ENCODE assay signal across 22 cellular contexts in the genomic region with DNA sequence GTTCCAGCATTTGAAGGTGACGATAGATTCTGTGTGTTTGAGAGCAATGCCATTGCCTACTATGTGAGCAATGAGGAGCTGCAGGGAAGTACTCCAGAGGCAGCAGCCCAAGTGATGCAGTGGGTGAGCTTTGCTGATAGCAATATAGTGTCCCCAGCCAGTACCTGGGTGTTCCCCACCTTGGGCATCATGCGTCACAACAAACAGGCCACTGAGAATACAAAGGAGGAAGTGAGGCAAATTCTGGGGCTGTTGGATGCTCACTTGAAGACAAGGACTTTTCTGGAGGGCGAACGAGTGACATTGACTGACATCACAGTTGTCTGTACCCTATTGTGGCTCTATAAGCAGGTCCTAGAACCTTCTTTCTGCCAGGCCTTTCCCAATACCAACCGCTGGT.
A peak's percentile ranks its signal among the peaks of the same experiment; 100 is the strongest.
DNase-seq lines count a peak whose midpoint lies in the region; ATAC-seq and TF ChIP-seq lines count a peak whose summit lies in the region.
"Had no signal": no experiment of that assay in that cellular context is flagged by ENCODE, and none has a peak within 500 bp of the region (broad histone marks: within the 10 kb centered on the region; RNA-seq: fewer than 3 reads in every experiment).

No MANE protein-coding gene starts in this region.

- no peak overlapping the region for H3K4me3 Mint-ChIP-seq in endodermal cell
- H3K4me3 Mint-ChIP-seq: CD14-positive monocyte; CD4-positive, alpha-beta memory T cell; CD4-positive, CD25-positive, alpha-beta regulatory T cell; CD8-positive, alpha-beta memory T cell had no signal

- H3K27ac ChIP-seq in endodermal cell (ENCODE audit: low read depth, low read length) = no peak overlapping the region
- H3K27ac ChIP-seq: BLaER1 had no signal

- H3K4me3 ChIP-seq in endodermal cell (ENCODE audit: low read length) = no peak overlapping the region
- H3K4me3 ChIP-seq: BLaER1 had no signal

- no peaks in the 10 kb centered on the region for H3K4me1 ChIP-seq in endodermal cell (ENCODE audit: control insufficient read depth, insufficient read depth, low read length)
- H3K4me1 ChIP-seq: BE2C, BLaER1 had no signal

- H3K36me3 ChIP-seq in endodermal cell (ENCODE audit: control insufficient read depth, insufficient read depth, low read length) = no peaks in the 10 kb centered on the region
- H3K36me3 ChIP-seq: BE2C, BLaER1 had no signal

- H3K27me3 Mint-ChIP-seq in endodermal cell (ENCODE audit: insufficient read depth) = peaks cover 3% of the 10 kb centered on the region
- H3K27me3 Mint-ChIP-seq: CD4-positive, alpha-beta memory T cell; CD4-positive, CD25-positive, alpha-beta regulatory T cell; CD8-positive, alpha-beta memory T cell had no signal

- ATAC-seq in HG02642 (IDR thresholded peaks at IDR 0.05; ENCODE audit: poor library complexity, unreplicated experiment) = peak; percentile 62
- ATAC-seq in GM21390 (IDR thresholded peaks at IDR 0.05; ENCODE audit: unreplicated experiment) = no peak

- WGBS in endodermal cell (ENCODE audit: insufficient coverage in 1 of 2, insufficient read length in 1 of 2), 2 experiments = 91 to 100% methylated on average over 1 to 5 of the region's 5 CpGs

- TF ChIP-seq CTCF in endodermal cell (conservative IDR thresholded peaks at IDR 0.05) = no peak

- no peaks in the 10 kb centered on the region for H3K9me3 Mint-ChIP-seq in endodermal cell
- H3K9me3 Mint-ChIP-seq: CD8-positive, alpha-beta memory T cell had no signal

- H3K36me3 Mint-ChIP-seq in endodermal cell (ENCODE audit: low read depth) = no peaks in the 10 kb centered on the region
- H3K36me3 Mint-ChIP-seq: CD14-positive monocyte; CD4-positive, alpha-beta memory T cell; CD4-positive, CD25-positive, alpha-beta regulatory T cell; CD8-positive, alpha-beta memory T cell had no signal

- no peak overlapping the region for H3K27ac Mint-ChIP-seq in endodermal cell
- H3K27ac Mint-ChIP-seq: CD4-positive, alpha-beta memory T cell; CD4-positive, CD25-positive, alpha-beta regulatory T cell; CD8-positive, alpha-beta memory T cell had no signal

- H3K9me3 ChIP-seq in endodermal cell (ENCODE audit: control insufficient read depth, low read length) = no peaks in the 10 kb centered on the region
- H3K9me3 ChIP-seq: BE2C, BLaER1 had no signal

- H3K9ac ChIP-seq in endodermal cell (ENCODE audit: extremely low read depth, low read length, poor library complexity, severe bottlenecking) = no peak overlapping the region
- H3K9ac ChIP-seq: BLaER1 had no signal

- peaks cover 6% of the 10 kb centered on the region for H3K4me1 Mint-ChIP-seq in endodermal cell
- H3K4me1 Mint-ChIP-seq: CD14-positive monocyte; CD4-positive, alpha-beta memory T cell; CD4-positive, CD25-positive, alpha-beta regulatory T cell; CD8-positive, alpha-beta memory T cell had no signal

- H3K27me3 ChIP-seq in endodermal cell (ENCODE audit: control insufficient read depth, insufficient read depth, low read length, poor library complexity, severe bottlenecking) = no peaks in the 10 kb centered on the region
- H3K27me3 ChIP-seq: BE2C had no signal

- DNase-seq in endodermal cell (peak; percentile 24), NCI-H748 treated with DMSO at 0.1 percent for 48 hours (lab: John Stamatoyannopoulos, UW) (no peak)
- DNase-seq in activated CD4-positive, alpha-beta T cell treated with anti-CD3 and anti-CD28 coated beads for 4 hours = no peak
- DNase-seq: 8988T; ACHN; BE2C; C1 segment of cervical spinal cord; CD4-positive, alpha-beta memory T cell; CD4-positive, CD25-positive, alpha-beta regulatory T cell; CD8-positive, alpha-beta memory T cell; COR-L47; DMS 273 treated with DMSO at 0.1 percent for 48 hours; DMS153; DMS53; DMS79; DND-41; EL; GDM1 had no signal
